In genomic region chr1:20521960-20522861, GRCh38 we compare ENCODE assay signal across 8 cellular contexts. TPM values are rescaled to one million over a fixed set of nuclear protein-coding genes. Genes with fewer than 3 reads are reported as not detected.
A peak's percentile ranks its signal among the peaks of the same experiment; 100 is the strongest.
DNase-seq lines count a peak whose midpoint lies in the region; ATAC-seq, FAIRE-seq and TF ChIP-seq lines count a peak whose summit lies in the region.

No MANE protein-coding gene starts in this region.

- H2AFZ ChIP-seq in HepG2 (ENCODE audit: low read length), result no peak overlapping the region

- no peaks in the 10 kb centered on the region for H3K9me3 Mint-ChIP-seq in activated CD4-positive, alpha-beta T cell treated with anti-CD3 and anti-CD28 coated beads for 36 hours (ENCODE audit: low read depth)

- H3K9ac ChIP-seq in HepG2 (ENCODE audit: insufficient read depth, low read depth, low read length), result no peak overlapping the region

- H3K27me3 Mint-ChIP-seq in activated CD4-positive, alpha-beta T cell treated with anti-CD3 and anti-CD28 coated beads for 36 hours, result peaks cover 12% of the 10 kb centered on the region

- no peak overlapping the region for H3K4me3 Mint-ChIP-seq in activated CD4-positive, alpha-beta T cell treated with anti-CD3 and anti-CD28 coated beads for 36 hours

- no peak for TF ChIP-seq EP300 in HepG2 (IDR thresholded peaks at IDR 0.05; ENCODE audit: low read depth in 2 of 2, low read length in 2 of 2)
- no peak for TF ChIP-seq EP300 in HepG2 (CRISPR knock-in tag; IDR thresholded peaks at IDR 0.05; ENCODE audit: borderline replicate concordance)

- TF ChIP-seq POLR2A in H54 (IDR thresholded peaks at IDR 0.05; ENCODE audit: low read depth, low read length), result no peak
- TF ChIP-seq POLR2A in HepG2 (IDR thresholded peaks at IDR 0.05; ENCODE audit: insufficient read depth in 1 of 2, low read depth in 2 of 2, low read length in 2 of 2), result no peak

- FAIRE-seq in H54 (lab: Jason Lieb, UNC) (peak; percentile 72), HepG2 (lab: Jason Lieb, UNC) (peak; percentile 78)

- in situ Hi-C loops in HepG2 (cut with HindIII; ENCODE audit: extremely low pct_ligation_motif_present, low pct_unique_long_range_greater_than_20kb), result no loop called here

- peak; percentile 86 for TF ChIP-seq RAD21 in HepG2 (CRISPR knock-in tag; IDR thresholded peaks at IDR 0.05)

- peaks cover 5% of the 10 kb centered on the region for H3K4me1 ChIP-seq in HepG2 (ENCODE audit: insufficient read depth, low read length)

- H3K4me3 ChIP-seq in coronary artery (peak overlapping the region; percentile 51), HepG2 (replicated peaks in 1 of 3; ENCODE audit: insufficient read depth in 1 of 3, low read depth in 2 of 3, low read length in 3 of 3) (no peak overlapping the region)

- 30% methylated on average over 17 of the region's 17 CpGs for WGBS in HepG2 (ENCODE audit: low lambda C conversion rate)

- 0 out of 5 replicates have a peak, but pooled peaks cover 0 to 2% of the 10 kb centered on the region in 2 experiments for H3K27me3 ChIP-seq in HepG2 (ENCODE audit: control insufficient read depth in 1 of 2, insufficient read depth in 2 of 2, low read length in 2 of 2)

- H3K79me2 ChIP-seq in HepG2 (ENCODE audit: insufficient read depth, low read length), result no peaks in the 10 kb centered on the region

- H3K9me3 ChIP-seq in HepG2 (ENCODE audit: low read length), result no peaks in the 10 kb centered on the region

- H3K4me2 ChIP-seq in HepG2 (ENCODE audit: low read depth, low read length), result no peak overlapping the region

- H4K20me1 ChIP-seq in HepG2 (ENCODE audit: insufficient read depth, low read length), result no peaks in the 10 kb centered on the region

- POLR2A ChIA-PET in activated CD4-positive, alpha-beta T cell treated with anti-CD3 and anti-CD28 coated beads for 36 hours (lab: Charles Lee), result no interaction called here
- POLR2A ChIA-PET in HepG2 (lab: Yijun Ruan, JAX), result interaction anchor here (1.9 kb wide), 1 partner anchor 30 kb away, joined by 6 read pairs; the partner anchor contains the start of gene FAM43B

- H3K4me1 Mint-ChIP-seq in activated CD4-positive, alpha-beta T cell treated with anti-CD3 and anti-CD28 coated beads for 36 hours, result no peaks in the 10 kb centered on the region

- CTCF ChIA-PET in activated CD4-positive, alpha-beta T cell treated with anti-CD3 and anti-CD28 coated beads for 36 hours (lab: Charles Lee), result interaction anchor here (0.6 to 2.7 kb wide), 14 partner anchors 11 to 717 kb away, joined by 3 to 19 read pairs (median 3); partner anchors contain the start of gene PINK1
- CTCF ChIA-PET in HepG2 (lab: Yijun Ruan, JAX; ENCODE audit: low intra/inter-chr PET ratio, low total read pairs), result interaction anchor here (0.9 to 3.3 kb wide), 4 partner anchors 53 to 118 kb away, joined by 3 to 33 read pairs (median 14); partner anchors contain the start of gene PINK1

- DNase-seq in AG08396 (ENCODE audit: low spot score) (peak; percentile 70), H54 (ENCODE audit: insufficient read length, low spot score) (peak; percentile 24), NCI-H460 (ENCODE audit: extremely low read depth, low read depth) (peak; percentile 61), coronary artery (ENCODE audit: low spot score) (peak; percentile 76), HepG2 (ENCODE audit: low spot score) (peak; percentile 57)
- DNase-seq in activated CD4-positive, alpha-beta T cell treated with anti-CD3 and anti-CD28 coated beads for 36 hours, result peak; percentile 82
- peak; percentile 56 for DNase-seq in stimulated activated CD4-positive, alpha-beta T cell treated with anti-CD3 and anti-CD28 coated beads, Interleukin-4, amount 100 ng/mL, for 1 hour

- no TSS peak for BruUV-seq in HepG2 (replicated peaks; lab: Mats Ljungman, UMichigan)

- no peaks in the 10 kb centered on the region for H3K36me3 Mint-ChIP-seq in activated CD4-positive, alpha-beta T cell treated with anti-CD3 and anti-CD28 coated beads for 36 hours (ENCODE audit: low read depth)

- no peak overlapping the region for H3K27ac ChIP-seq in coronary artery
- no peak overlapping the region for H3K27ac ChIP-seq in HepG2 (ENCODE audit: extremely low read length, insufficient read depth, low read length)

- H3K36me3 ChIP-seq in HepG2 (replicated peaks in 1 of 2; ENCODE audit: control insufficient read depth in 1 of 2, insufficient read depth in 2 of 2, low read length in 2 of 2), result no peaks in the 10 kb centered on the region

- no peak for ATAC-seq in activated CD4-positive, alpha-beta T cell treated with anti-CD3 and anti-CD28 coated beads for 36 hours
- peak; percentile 54 for ATAC-seq in HepG2
- no peak for ATAC-seq in HG03280 (IDR thresholded peaks at IDR 0.05; ENCODE audit: unreplicated experiment)

- peak; percentile 74 for TF ChIP-seq CTCF in coronary artery (IDR thresholded peaks at IDR 0.05)
- peak; percentile 93 for TF ChIP-seq CTCF in HepG2 (CRISPR knock-in tag; IDR thresholded peaks at IDR 0.05)

- no peak overlapping the region for H3K27ac Mint-ChIP-seq in activated CD4-positive, alpha-beta T cell treated with anti-CD3 and anti-CD28 coated beads for 36 hours

- intact Hi-C loops in activated CD4-positive, alpha-beta T cell treated with anti-CD3 and anti-CD28 coated beads for 36 hours (cut with DNase I, micrococcal nuclease), result loop anchor here (1.0 to 2.0 kb wide), 3 partner anchors 111 to 673 kb away; partner anchors contain the start of gene PINK1 (in 2 of the 2)
- intact Hi-C loops in HepG2 (cut with micrococcal nuclease; ENCODE audit: unreplicated experiment), result loop anchor here (1.0 to 5.0 kb wide), 4 partner anchors 31 to 118 kb away; partner anchors contain the start of genes FAM43B and PINK1

RNA-seq across cellular contexts. Expression of gene MUL1, which starts 14.3 kb away (rescaled TPM):
- total RNA-seq in NCI-H460 (2014; rRNA removed; shearing (Covaris generic)), result 9.7 and 12.0 TPM in 2 replicates
- polyA plus RNA-seq in NCI-H460 (2014; cell fraction: nucleus; rRNA removed), result 12.6 and 18.1 TPM in 2 replicates
- total RNA-seq in activated CD4-positive, alpha-beta T cell treated with anti-CD3 and anti-CD28 coated beads for 36 hours, result 10 to 100 TPM in 1 of 2 experiments, 1 to 10 TPM in 1; 9.0 to 13.1 TPM
- total RNA-seq in HepG2 (2016; rRNA removed; fragmentation: Illumina TruSeq; extraction: Trizol), result 13.5 and 26.5 TPM in 2 replicates
- 3.2 TPM in 2 replicates for total RNA-seq in HepG2 (2016; cell fraction: cytosol; rRNA removed; fragmentation: Illumina TruSeq; extraction: Trizol; ENCODE audit: low read depth)
- total RNA-seq in HepG2 (2016; cell fraction: insoluble cytoplasmic fraction; rRNA removed; fragmentation: Illumina TruSeq; extraction: Trizol), result 14.3 and 26.3 TPM in 2 replicates
- 8.5 and 8.6 TPM in 2 replicates for total RNA-seq in HepG2 (2016; cell fraction: membrane; rRNA removed; fragmentation: Illumina TruSeq; extraction: Trizol)
- total RNA-seq in HepG2 (2016; cell fraction: nucleus; rRNA removed; fragmentation: Illumina TruSeq; extraction: Trizol), result 23.1 and 27.3 TPM in 2 replicates
- polyA plus RNA-seq in HepG2 (2011; rRNA removed), result 21.5 and 27.5 TPM in 2 replicates
- polyA plus RNA-seq in HepG2 (2011; cell fraction: cytosol; rRNA removed), result 23.9 and 24.3 TPM in 2 replicates
- polyA plus RNA-seq in HepG2 (2011; cell fraction: nucleus; rRNA removed), result 10.0 and 11.8 TPM in 2 replicates
- 14.9 and 20.0 TPM in 2 replicates for polyA plus RNA-seq in HepG2 (2012)
- polyA plus RNA-seq in HepG2 (2016; cell fraction: cytosol; fragmentation: Illumina TruSeq; extraction: Trizol; ENCODE audit: low read depth), result 2.4 and 2.6 TPM in 2 replicates
- 11.3 and 11.9 TPM in 2 replicates for polyA plus RNA-seq in HepG2 (2016; cell fraction: insoluble cytoplasmic fraction; fragmentation: Illumina TruSeq; extraction: Trizol; ENCODE audit: low read depth)
- 4.4 and 5.3 TPM in 2 replicates for polyA plus RNA-seq in HepG2 (2016; cell fraction: membrane; fragmentation: Illumina TruSeq; extraction: Trizol; ENCODE audit: low read depth)
- 30.1 and 33.2 TPM in 2 replicates for polyA plus RNA-seq in HepG2 (2016; cell fraction: nucleus; fragmentation: Illumina TruSeq; extraction: Trizol; ENCODE audit: insufficient read depth, low read depth)
- 40.2 and 48.7 TPM in 2 replicates for polyA minus RNA-seq in HepG2 (2011; rRNA and poly(A)+ RNA removed; ENCODE audit: low replicate concordance)
- polyA minus RNA-seq in HepG2 (2011; cell fraction: cytosol; rRNA and poly(A)+ RNA removed), result 14.6 and 15.2 TPM in 2 replicates
- polyA minus RNA-seq in HepG2 (2011; cell fraction: nucleus; rRNA and poly(A)+ RNA removed), result 14.5 TPM in 2 replicates

RNA-seq across cellular contexts. Expression of gene FAM43B, which starts 30.2 kb away (rescaled TPM):
- not detected in 2 replicates for total RNA-seq in NCI-H460 (2014; rRNA removed; shearing (Covaris generic))
- polyA plus RNA-seq in NCI-H460 (2014; cell fraction: nucleus; rRNA removed), result not detected in 2 replicates
- total RNA-seq in activated CD4-positive, alpha-beta T cell treated with anti-CD3 and anti-CD28 coated beads for 36 hours, result not detected
- total RNA-seq in HepG2 (2016; rRNA removed; fragmentation: Illumina TruSeq; extraction: Trizol), result 3.2 and 3.7 TPM in 2 replicates
- total RNA-seq in HepG2 (2016; cell fraction: cytosol; rRNA removed; fragmentation: Illumina TruSeq; extraction: Trizol; ENCODE audit: low read depth), result 1.1 TPM in 2 replicates
- 2.7 and 3.7 TPM in 2 replicates for total RNA-seq in HepG2 (2016; cell fraction: insoluble cytoplasmic fraction; rRNA removed; fragmentation: Illumina TruSeq; extraction: Trizol)
- 2.0 and 2.1 TPM in 2 replicates for total RNA-seq in HepG2 (2016; cell fraction: membrane; rRNA removed; fragmentation: Illumina TruSeq; extraction: Trizol)
- total RNA-seq in HepG2 (2016; cell fraction: nucleus; rRNA removed; fragmentation: Illumina TruSeq; extraction: Trizol), result 2.1 and 2.2 TPM in 2 replicates
- polyA plus RNA-seq in HepG2 (2011; rRNA removed), result 0.63 and 0.80 TPM in 2 replicates
- polyA plus RNA-seq in HepG2 (2011; cell fraction: cytosol; rRNA removed), result 0.45 and 0.85 TPM in 2 replicates
- polyA plus RNA-seq in HepG2 (2011; cell fraction: nucleus; rRNA removed), result 2.0 and 2.2 TPM in 2 replicates
- 1.4 and 1.7 TPM in 2 replicates for polyA plus RNA-seq in HepG2 (2012)
- 0.42 and 0.66 TPM in 2 replicates for polyA plus RNA-seq in HepG2 (2016; cell fraction: cytosol; fragmentation: Illumina TruSeq; extraction: Trizol; ENCODE audit: low read depth)
- polyA plus RNA-seq in HepG2 (2016; cell fraction: insoluble cytoplasmic fraction; fragmentation: Illumina TruSeq; extraction: Trizol; ENCODE audit: low read depth), result 4.4 and 6.4 TPM in 2 replicates
- polyA plus RNA-seq in HepG2 (2016; cell fraction: membrane; fragmentation: Illumina TruSeq; extraction: Trizol; ENCODE audit: low read depth), result 1.0 and 1.4 TPM in 2 replicates
- polyA plus RNA-seq in HepG2 (2016; cell fraction: nucleus; fragmentation: Illumina TruSeq; extraction: Trizol; ENCODE audit: insufficient read depth, low read depth), result 4.9 and 5.8 TPM in 2 replicates
- 2.0 TPM in 1 of 2 replicates, not detected in the other for polyA minus RNA-seq in HepG2 (2011; rRNA and poly(A)+ RNA removed; ENCODE audit: low replicate concordance)
- polyA minus RNA-seq in HepG2 (2011; cell fraction: cytosol; rRNA and poly(A)+ RNA removed), result 1.8 and 2.3 TPM in 2 replicates
- polyA minus RNA-seq in HepG2 (2011; cell fraction: nucleus; rRNA and poly(A)+ RNA removed), result 1.4 and 2.2 TPM in 2 replicates

RNA-seq across cellular contexts. Expression of gene CAMK2N1, which starts 36.2 kb away (rescaled TPM):
- 2.0 and 2.2 TPM in 2 replicates for total RNA-seq in NCI-H460 (2014; rRNA removed; shearing (Covaris generic))
- 0.10 and 0.47 TPM in 2 replicates for polyA plus RNA-seq in NCI-H460 (2014; cell fraction: nucleus; rRNA removed)
- under 1 TPM; 0.48 to 0.49 TPM for total RNA-seq in activated CD4-positive, alpha-beta T cell treated with anti-CD3 and anti-CD28 coated beads for 36 hours
- total RNA-seq in HepG2 (2016; rRNA removed; fragmentation: Illumina TruSeq; extraction: Trizol), result 38.6 and 44.3 TPM in 2 replicates
- 53.6 and 65.2 TPM in 2 replicates for total RNA-seq in HepG2 (2016; cell fraction: cytosol; rRNA removed; fragmentation: Illumina TruSeq; extraction: Trizol; ENCODE audit: low read depth)
- total RNA-seq in HepG2 (2016; cell fraction: insoluble cytoplasmic fraction; rRNA removed; fragmentation: Illumina TruSeq; extraction: Trizol), result 39.6 and 42.8 TPM in 2 replicates
- 110 and 117 TPM in 2 replicates for total RNA-seq in HepG2 (2016; cell fraction: membrane; rRNA removed; fragmentation: Illumina TruSeq; extraction: Trizol)
- total RNA-seq in HepG2 (2016; cell fraction: nucleus; rRNA removed; fragmentation: Illumina TruSeq; extraction: Trizol), result 21.4 and 29.3 TPM in 2 replicates
- polyA plus RNA-seq in HepG2 (2011; rRNA removed), result 32.7 and 38.0 TPM in 2 replicates
- 27.0 and 40.8 TPM in 2 replicates for polyA plus RNA-seq in HepG2 (2011; cell fraction: cytosol; rRNA removed)
- polyA plus RNA-seq in HepG2 (2011; cell fraction: nucleus; rRNA removed), result 23.2 and 28.1 TPM in 2 replicates
- 108 and 112 TPM in 2 replicates for polyA plus RNA-seq in HepG2 (2012)
- polyA plus RNA-seq in HepG2 (2016; cell fraction: cytosol; fragmentation: Illumina TruSeq; extraction: Trizol; ENCODE audit: low read depth), result 238 and 250 TPM in 2 replicates
- polyA plus RNA-seq in HepG2 (2016; cell fraction: insoluble cytoplasmic fraction; fragmentation: Illumina TruSeq; extraction: Trizol; ENCODE audit: low read depth), result 120 and 152 TPM in 2 replicates
- polyA plus RNA-seq in HepG2 (2016; cell fraction: membrane; fragmentation: Illumina TruSeq; extraction: Trizol; ENCODE audit: low read depth), result 340 and 368 TPM in 2 replicates
- polyA plus RNA-seq in HepG2 (2016; cell fraction: nucleus; fragmentation: Illumina TruSeq; extraction: Trizol; ENCODE audit: insufficient read depth, low read depth), result 110 and 112 TPM in 2 replicates
- polyA minus RNA-seq in HepG2 (2011; rRNA and poly(A)+ RNA removed; ENCODE audit: low replicate concordance), result 0.12 and 20.9 TPM in 2 replicates
- 34.7 and 39.2 TPM in 2 replicates for polyA minus RNA-seq in HepG2 (2011; cell fraction: cytosol; rRNA and poly(A)+ RNA removed)
- polyA minus RNA-seq in HepG2 (2011; cell fraction: nucleus; rRNA and poly(A)+ RNA removed), result 19.4 and 21.5 TPM in 2 replicates

Comparison
In these comparisons a context has a peak if more than half of its experiments do, and no peak if none do; other contexts are left out.
1. DNase-seq: peak in every context shown above with its lines; median percentile 82 in activated CD4-positive, alpha-beta T cell treated with anti-CD3 and anti-CD28 coated beads for 36 hours; 76 in coronary artery; 70 in AG08396; 61 in NCI-H460; 57 in HepG2; 56 in stimulated activated CD4-positive, alpha-beta T cell treated with anti-CD3 and anti-CD28 coated beads, Interleukin-4, amount 100 ng/mL, for 1 hour; 24 in H54.